In genomic region chr17:57636274-57636673, GRCh38 we compare ENCODE assay signal across 20 cellular contexts.
DNase-seq lines count a peak whose midpoint lies in the region; ATAC-seq, FAIRE-seq and TF ChIP-seq lines count a peak whose summit lies in the region.
"Had no signal": no experiment of that assay in that cellular context is flagged by ENCODE, and none has a peak within 500 bp of the region (broad histone marks: within the 10 kb centered on the region; RNA-seq: fewer than 3 reads in every experiment).

No MANE protein-coding gene starts in this region.

- CTCF ChIA-PET in CD4-positive, alpha-beta memory T cell (lab: Charles Lee; ENCODE audit: partially characterized antibody) = interaction anchor here (1.1 to 1.6 kb wide), 2 partner anchors 36 to 38 kb away, joined by 3 to 5 read pairs; no protein-coding TSS in a partner anchor

- H3K36me3 Mint-ChIP-seq in CD4-positive, alpha-beta memory T cell = peaks cover 40 to 57% of the 10 kb centered on the region in 2 donors
- peaks cover 16% of the 10 kb centered on the region for H3K36me3 Mint-ChIP-seq in IgD-negative memory B cell

- no peak for FAIRE-seq in bronchial epithelial cell (lab: Jason Lieb, UNC)
- FAIRE-seq: astrocyte had no signal

- no peak for TF ChIP-seq CTCF in bronchial epithelial cell (IDR thresholded peaks at IDR 0.05; ENCODE audit: insufficient read depth, low read length, severe bottlenecking)

- no peaks in the 10 kb centered on the region for H3K27me3 ChIP-seq in CD4-positive, alpha-beta memory T cell (ENCODE audit: insufficient read depth, low read length)
- no peaks in the 10 kb centered on the region for H3K27me3 ChIP-seq in bronchial epithelial cell (ENCODE audit: control insufficient read depth, insufficient read depth, low read length)
- H3K27me3 ChIP-seq: sigmoid colon, uterus had no signal

- no peak overlapping the region for H3K4me3 ChIP-seq in CD4-positive, alpha-beta memory T cell (ENCODE audit: low read length in 2 of 2)
- H3K4me3 ChIP-seq in bronchial epithelial cell (ENCODE audit: low read depth, low read length) (no peak overlapping the region), mesodermal cell (ENCODE audit: extremely low read depth, insufficient read depth, low read length, poor library complexity, severe bottlenecking) (no peak overlapping the region)
- H3K4me3 ChIP-seq: left ventricle myocardium inferior, sigmoid colon, uterus had no signal

- 71 to 74% methylated on average over 7 to 9 of the region's 9 CpGs for WGBS in mesodermal cell (ENCODE audit: insufficient coverage in 2 of 2), 2 experiments

- POLR2A ChIA-PET in CD4-positive, alpha-beta memory T cell (lab: Charles Lee; ENCODE audit: partially characterized antibody) = interaction anchor here (1.1 kb wide), 1 partner anchor 36 kb away, joined by 4 read pairs; no protein-coding TSS in a partner anchor

- no peak for ATAC-seq in GM18873 (IDR thresholded peaks at IDR 0.05; ENCODE audit: low FRiP score, unreplicated experiment)
- ATAC-seq: T-cell had no signal

- H3K27ac Mint-ChIP-seq in CD4-positive, alpha-beta memory T cell = peak overlapping the region in 4 of 7 donors; percentile 36 to 76 (median 53)
- H3K27ac Mint-ChIP-seq in IgD-negative memory B cell = peak overlapping the region; percentile 32 to 86 (median 68)

- H3K9me3 Mint-ChIP-seq in CD4-positive, alpha-beta memory T cell = peaks cover 0 to 5% (median 0%) of the 10 kb centered on the region in 8 donors
- H3K9me3 Mint-ChIP-seq in IgD-negative memory B cell = peaks cover 0 to 2% (median 0%) of the 10 kb centered on the region in 3 donors
- H3K9me3 Mint-ChIP-seq: activated naive CD4-positive, alpha-beta T cell treated with anti-CD3 and anti-CD28 coated beads, Interleukin-2, amount 10 ng/mL, durations not matched to agents 7 days and 5 days; T-cell had no signal

- H3K27me3 Mint-ChIP-seq in CD4-positive, alpha-beta memory T cell = no peaks in the 10 kb centered on the region
- H3K27me3 Mint-ChIP-seq in IgD-negative memory B cell = no peaks in the 10 kb centered on the region
- H3K27me3 Mint-ChIP-seq: activated naive CD4-positive, alpha-beta T cell treated with anti-CD3 and anti-CD28 coated beads, Interleukin-2, amount 10 ng/mL, durations not matched to agents 7 days and 5 days; T-cell had no signal

- H3K36me3 ChIP-seq in CD4-positive, alpha-beta memory T cell (ENCODE audit: insufficient read depth, low read length) = no peaks in the 10 kb centered on the region
- H3K36me3 ChIP-seq in bronchial epithelial cell (ENCODE audit: control insufficient read depth, insufficient read depth, low read length) (no peaks in the 10 kb centered on the region), mesodermal cell (ENCODE audit: control insufficient read depth, insufficient read depth, low read length) (peaks cover 72% of the 10 kb centered on the region)
- H3K36me3 ChIP-seq: uterus had no signal

- no peak for DNase-seq in CD4-positive, alpha-beta memory T cell
- DNase-seq in bronchial epithelial cell (ENCODE audit: low read depth) = peak; percentile 21
- no peak for DNase-seq in C1 segment of cervical spinal cord (lab: John Stamatoyannopoulos, UW)
- DNase-seq in NCI-H2227 treated with DMSO at 0.1 percent for 48 hours (lab: John Stamatoyannopoulos, UW) = no peak
- DNase-seq in NCI-H1694 treated with DMSO at 0.1 percent for 48 hours (lab: John Stamatoyannopoulos, UW) = no peak
- DNase-seq: activated CD4-positive, alpha-beta T cell treated with anti-CD3 and anti-CD28 coated beads, Interleukin-2, amount 50 U/mL, for 48 hours; activated naive CD4-positive, alpha-beta T cell treated with anti-CD3 and anti-CD28 coated beads, Interleukin-2, amount 10 ng/mL, durations not matched to agents 7 days and 5 days; activated T-cell treated with anti-CD3 and anti-CD28 coated beads for 4 hours; left ventricle myocardium inferior; NCI-H1436; NK-92 treated with Interleukin-12 subunit alpha and Interleukin-12 subunit beta, amount 100 ng/mL, for 24 hours; Right ventricle myocardium superior; sigmoid colon; T-cell; uterus had no signal

- no peak overlapping the region for H3K4me3 Mint-ChIP-seq in CD4-positive, alpha-beta memory T cell
- H3K4me3 Mint-ChIP-seq in IgD-negative memory B cell = peak overlapping the region in 2 of 4 donors; percentile 2 to 94
- H3K4me3 Mint-ChIP-seq: activated naive CD4-positive, alpha-beta T cell treated with anti-CD3 and anti-CD28 coated beads, Interleukin-2, amount 10 ng/mL, durations not matched to agents 7 days and 5 days had no signal

- intact Hi-C loops in CD4-positive, alpha-beta memory T cell (cut with micrococcal nuclease) = no loop called here

- no peaks in the 10 kb centered on the region for H3K4me1 ChIP-seq in CD4-positive, alpha-beta memory T cell (ENCODE audit: insufficient read depth, low read length)
- peaks cover 16% of the 10 kb centered on the region for H3K4me1 ChIP-seq in mesodermal cell (ENCODE audit: control insufficient read depth, insufficient read depth, low read length, poor library complexity, severe bottlenecking)
- H3K4me1 ChIP-seq: left ventricle myocardium inferior, parathyroid adenoma, sigmoid colon, uterus had no signal

- H3K4me1 Mint-ChIP-seq in CD4-positive, alpha-beta memory T cell = peaks cover 0 to 14% (median 6%) of the 10 kb centered on the region in 4 donors
- H3K4me1 Mint-ChIP-seq in IgD-negative memory B cell = peaks cover 19 to 26% (median 19%) of the 10 kb centered on the region in 3 donors
- H3K4me1 Mint-ChIP-seq: activated naive CD4-positive, alpha-beta T cell treated with anti-CD3 and anti-CD28 coated beads, Interleukin-2, amount 10 ng/mL, durations not matched to agents 7 days and 5 days had no signal

- no peaks in the 10 kb centered on the region for H3K9me3 ChIP-seq in CD4-positive, alpha-beta memory T cell (ENCODE audit: control insufficient read depth in 1 of 2, low read length in 2 of 2)
- H3K9me3 ChIP-seq in mesodermal cell (ENCODE audit: control insufficient read depth, low read length) = no peaks in the 10 kb centered on the region
- H3K9me3 ChIP-seq: left ventricle myocardium inferior, sigmoid colon, uterus had no signal

- H3K27ac ChIP-seq in CD4-positive, alpha-beta memory T cell (ENCODE audit: low read depth, low read length) = no peak overlapping the region
- H3K27ac ChIP-seq in mesodermal cell (ENCODE audit: low read depth, low read length, severe bottlenecking) = peak overlapping the region; percentile 23
- H3K27ac ChIP-seq: left ventricle myocardium inferior, parathyroid adenoma, sigmoid colon, uterus had no signal
